9 cellular contexts compared by ENCODE assay signal in the genomic region with DNA sequence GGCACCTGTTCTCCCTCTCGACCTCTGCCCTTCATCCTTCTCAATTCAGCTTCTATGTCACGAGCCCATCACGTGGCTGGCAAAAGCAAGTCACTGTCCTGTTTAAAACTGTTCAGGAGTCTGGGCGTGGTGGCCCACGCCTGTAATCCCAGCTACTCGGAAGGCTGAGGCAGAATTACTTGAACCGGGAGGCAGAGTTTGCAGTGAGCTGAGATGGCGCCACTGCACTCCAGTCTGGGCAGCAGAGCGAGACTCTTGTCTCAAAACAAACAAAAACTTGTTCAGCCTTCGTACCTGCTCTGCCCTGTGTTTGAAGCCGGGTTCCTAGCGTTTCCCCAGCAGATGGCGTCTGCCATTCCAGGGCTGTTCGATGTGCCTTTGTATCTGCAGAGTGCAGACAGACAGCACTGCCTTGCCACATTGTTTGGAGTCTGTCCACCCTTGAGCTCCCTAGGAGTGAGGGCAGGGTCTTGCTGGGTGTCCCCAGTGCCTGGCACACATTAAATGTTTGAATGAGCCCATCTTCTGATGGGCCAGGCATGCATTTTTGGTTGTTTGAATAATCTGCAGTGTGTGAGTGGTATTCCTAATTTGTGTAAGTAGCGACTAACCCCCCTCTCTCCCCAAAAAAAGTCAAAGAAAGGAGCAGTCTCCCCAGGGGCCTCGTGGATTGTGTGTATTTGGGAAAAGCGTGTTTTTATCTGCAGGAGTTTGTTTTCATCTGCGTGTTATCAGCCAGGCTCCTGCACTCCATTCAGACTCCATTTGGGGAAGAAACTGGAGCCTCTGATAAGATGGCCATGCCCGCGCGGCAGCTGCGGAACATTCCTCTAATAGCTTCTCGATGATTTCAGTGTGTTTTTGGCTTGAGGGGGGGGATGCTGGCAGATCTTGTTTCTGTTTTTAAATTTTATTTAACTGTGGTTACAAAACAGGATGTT.
DNase-seq lines count a peak whose midpoint lies in the region; ATAC-seq and TF ChIP-seq lines count a peak whose summit lies in the region.
"Had no signal": no experiment of that assay in that cellular context is flagged by ENCODE, and none has a peak within 500 bp of the region (broad histone marks: within the 10 kb centered on the region; RNA-seq: fewer than 3 reads in every experiment).

No MANE protein-coding gene starts in this region.

- no peak overlapping the region for H3K27ac ChIP-seq in parathyroid adenoma

- no peak overlapping the region for H3K4me3 Mint-ChIP-seq in T-helper 2 cell treated with Interferon-gamma antibody and Interleukin-4, amounts not matched to agents 5 μg/mL and 100 μg/mL, for 36 hours
- H3K4me3 Mint-ChIP-seq: CD4-positive, alpha-beta memory T cell had no signal

- H3K4me1 Mint-ChIP-seq in T-helper 2 cell treated with Interferon-gamma antibody and Interleukin-4, amounts not matched to agents 5 μg/mL and 100 μg/mL, for 36 hours (ENCODE audit: low read depth) = peaks cover 9% of the 10 kb centered on the region

- no peaks in the 10 kb centered on the region for H3K9me3 ChIP-seq in parathyroid adenoma (ENCODE audit: control insufficient read depth, low read length)

- TF ChIP-seq CTCF in parathyroid adenoma (IDR thresholded peaks at IDR 0.05) = peak; percentile 31

- no peaks in the 10 kb centered on the region for H3K27me3 Mint-ChIP-seq in T-helper 2 cell treated with Interferon-gamma antibody and Interleukin-4, amounts not matched to agents 5 μg/mL and 100 μg/mL, for 36 hours (ENCODE audit: low read depth)
- H3K27me3 Mint-ChIP-seq: CD4-positive, alpha-beta memory T cell had no signal

- H3K4me3 ChIP-seq in parathyroid adenoma (ENCODE audit: low read depth, low read length) = no peak overlapping the region

- peaks cover 13% of the 10 kb centered on the region for H3K36me3 Mint-ChIP-seq in T-helper 2 cell treated with Interferon-gamma antibody and Interleukin-4, amounts not matched to agents 5 μg/mL and 100 μg/mL, for 36 hours (ENCODE audit: low read depth)

- no peaks in the 10 kb centered on the region for H3K36me3 ChIP-seq in parathyroid adenoma (ENCODE audit: control insufficient read depth, insufficient read depth, low read length)

- no peaks in the 10 kb centered on the region for H3K4me1 ChIP-seq in parathyroid adenoma

- H3K9me3 Mint-ChIP-seq in T-helper 2 cell treated with Interferon-gamma antibody and Interleukin-4, amounts not matched to agents 5 μg/mL and 100 μg/mL, for 36 hours = no peaks in the 10 kb centered on the region

- no peak overlapping the region for H3K9ac ChIP-seq in parathyroid adenoma

- DNase-seq in NCI-H1417 (lab: John Stamatoyannopoulos, UW) (peak; percentile 17 to 91 (median 57)), NCI-H1417 treated with DMSO at 0.1 percent for 48 hours (lab: John Stamatoyannopoulos, UW) (no peak), KG1 (lab: John Stamatoyannopoulos, UW) (peak; percentile 19), fibroblast of the conjunctiva (ENCODE audit: low read depth) (peak; percentile 30)
- no peak for DNase-seq in T-helper 2 cell treated with Interferon-gamma antibody and Interleukin-4, amounts not matched to agents 5 μg/mL and 100 μg/mL, for 36 hours (ENCODE audit: low spot score)

- H3K79me2 ChIP-seq in parathyroid adenoma = peaks cover 39% of the 10 kb centered on the region

- ATAC-seq in GM18519 (IDR thresholded peaks at IDR 0.05; ENCODE audit: low FRiP score, unreplicated experiment) (no peak), GM21786 (IDR thresholded peaks at IDR 0.05; ENCODE audit: unreplicated experiment) (no peak)

- H3K27ac Mint-ChIP-seq in T-helper 2 cell treated with Interferon-gamma antibody and Interleukin-4, amounts not matched to agents 5 μg/mL and 100 μg/mL, for 36 hours = peak overlapping the region; percentile 12

- H3K27me3 ChIP-seq in parathyroid adenoma (ENCODE audit: control insufficient read depth, insufficient read depth, low read length) = no peaks in the 10 kb centered on the region

- H2AFZ ChIP-seq in parathyroid adenoma = no peak overlapping the region

- no peak overlapping the region for H3K4me2 ChIP-seq in parathyroid adenoma (ENCODE audit: low read length)

Comparison
In these comparisons a context has a peak if more than half of its experiments do, and no peak if none do; other contexts are left out.
1. DNase-seq: peak in NCI-H1417 (3 of 3), KG1 (single experiment) and fibroblast of the conjunctiva (single experiment); none in NCI-H1417 treated with DMSO at 0.1 percent for 48 hours (single experiment) and T-helper 2 cell treated with Interferon-gamma antibody and Interleukin-4, amounts not matched to agents 5 μg/mL and 100 μg/mL, for 36 hours (single experiment).